ENCODE assay signal across 8 cellular contexts in the genomic region with DNA sequence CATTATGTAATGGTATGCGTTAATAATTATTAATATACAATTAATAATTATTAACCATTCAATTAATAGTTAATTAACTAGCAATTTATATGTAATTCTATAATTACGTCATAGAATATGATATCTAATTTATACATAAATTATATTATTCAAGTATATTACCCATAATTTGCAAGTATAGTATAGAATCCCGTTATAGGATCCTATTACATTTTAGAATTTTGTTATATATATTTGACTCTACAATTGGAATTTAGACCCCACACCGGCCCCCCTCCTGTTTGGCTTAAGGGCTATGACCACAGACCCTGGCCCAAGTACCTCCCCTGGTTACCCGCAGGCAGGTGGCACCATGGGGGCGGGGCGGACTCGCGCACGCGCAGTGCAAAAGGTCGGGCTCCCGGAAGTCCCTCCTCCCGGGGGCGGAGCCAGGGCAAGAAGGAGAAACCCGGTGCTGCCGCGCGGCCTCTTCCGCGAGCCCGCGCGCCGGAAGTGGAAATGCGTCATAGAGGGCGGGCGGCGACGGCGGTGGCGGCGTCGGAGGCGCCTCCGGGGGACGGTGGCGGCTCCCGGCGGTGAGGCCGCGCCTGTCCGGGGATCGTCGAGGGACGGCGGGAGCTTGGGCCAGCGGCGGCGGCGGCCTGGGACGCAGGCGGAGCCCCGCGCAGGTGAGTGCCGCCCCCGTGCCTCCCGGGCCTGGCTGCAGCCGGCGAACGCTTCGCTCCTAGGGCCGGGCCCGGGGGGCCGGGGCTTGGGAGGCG. TPM values are rescaled to one million over a fixed set of nuclear protein-coding genes. Genes with fewer than 3 reads are reported as not detected.
DNase-seq lines count a peak whose midpoint lies in the region; TF ChIP-seq lines count a peak whose summit lies in the region.

A gene with protein sequence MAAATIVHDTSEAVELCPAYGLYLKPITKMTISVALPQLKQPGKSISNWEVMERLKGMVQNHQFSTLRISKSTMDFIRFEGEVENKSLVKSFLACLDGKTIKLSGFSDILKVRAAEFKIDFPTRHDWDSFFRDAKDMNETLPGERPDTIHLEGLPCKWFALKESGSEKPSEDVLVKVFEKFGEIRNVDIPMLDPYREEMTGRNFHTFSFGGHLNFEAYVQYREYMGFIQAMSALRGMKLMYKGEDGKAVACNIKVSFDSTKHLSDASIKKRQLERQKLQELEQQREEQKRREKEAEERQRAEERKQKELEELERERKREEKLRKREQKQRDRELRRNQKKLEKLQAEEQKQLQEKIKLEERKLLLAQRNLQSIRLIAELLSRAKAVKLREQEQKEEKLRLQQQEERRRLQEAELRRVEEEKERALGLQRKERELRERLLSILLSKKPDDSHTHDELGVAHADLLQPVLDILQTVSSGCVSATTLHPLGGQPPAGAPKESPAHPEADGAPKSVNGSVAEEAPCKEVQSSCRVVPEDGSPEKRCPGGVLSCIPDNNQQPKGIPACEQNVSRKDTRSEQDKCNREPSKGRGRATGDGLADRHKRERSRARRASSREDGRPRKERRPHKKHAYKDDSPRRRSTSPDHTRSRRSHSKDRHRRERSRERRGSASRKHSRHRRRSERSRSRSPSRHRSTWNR (plus strand): TSS at position 503 of the 761 bp plus-strand sequence. CDS start 1,859 bp downstream, outside the sequence.

- CTCF ChIA-PET in activated naive CD4-positive, alpha-beta T cell treated with anti-CD3 and anti-CD28 coated beads for 36 hours (lab: Charles Lee) = no interaction called here

- H3K4me3 ChIP-seq in NB4 (ENCODE audit: low read depth, low read length) (peak within 1 kb of the TSS; percentile 78), neutrophil (ENCODE audit: low read depth in 1 of 2, low read length in 1 of 2) (peak within 1 kb of the TSS; percentile 63 to 76)

- no peaks in the 10 kb centered on the region for H3K9me3 ChIP-seq in neutrophil

- H3K4me1 ChIP-seq in neutrophil (ENCODE audit: control insufficient read depth in 1 of 2, insufficient read depth in 1 of 2, low read depth in 1 of 2, low read length in 1 of 2) = peaks cover 20 to 21% of the 10 kb centered on the region in 2 experiments

- peak within 1 kb of the TSS; percentile 95 for H3K27ac ChIP-seq in neutrophil

- no peaks in the 10 kb centered on the region for H3K9me3 Mint-ChIP-seq in HFFc6
- no peaks in the 10 kb centered on the region for H3K9me3 Mint-ChIP-seq in activated naive CD4-positive, alpha-beta T cell treated with anti-CD3 and anti-CD28 coated beads for 36 hours

- TF ChIP-seq CTCF in HFFc6 (IDR thresholded peaks at IDR 0.05) = no peak
- no peak for TF ChIP-seq CTCF in NB4 (IDR thresholded peaks at IDR 0.05; ENCODE audit: low read depth, low read length)
- peak; percentile 64 for TF ChIP-seq CTCF in neutrophil (IDR thresholded peaks at IDR 0.05)
- TF ChIP-seq CTCF in subcutaneous adipose tissue (IDR thresholded peaks at IDR 0.05; ENCODE audit: low read depth) = no peak

- H3K27ac Mint-ChIP-seq in HFFc6 = peak within 1 kb of the TSS; percentile 95
- H3K27ac Mint-ChIP-seq in activated naive CD4-positive, alpha-beta T cell treated with anti-CD3 and anti-CD28 coated beads for 36 hours = peak within 1 kb of the TSS; percentile 89

- H3K36me3 Mint-ChIP-seq in HFFc6 (ENCODE audit: low read depth) = peaks cover 9% of the 10 kb centered on the region
- peaks cover 23% of the 10 kb centered on the region for H3K36me3 Mint-ChIP-seq in activated naive CD4-positive, alpha-beta T cell treated with anti-CD3 and anti-CD28 coated beads for 36 hours (ENCODE audit: low read depth)

- peaks cover 1% of the 10 kb centered on the region; the same call in 1 of the 2 replicates for H3K27me3 Mint-ChIP-seq in HFFc6 (ENCODE audit: insufficient read depth)
- H3K27me3 Mint-ChIP-seq in activated naive CD4-positive, alpha-beta T cell treated with anti-CD3 and anti-CD28 coated beads for 36 hours (ENCODE audit: low read depth) = no peaks in the 10 kb centered on the region

- peak within 1 kb of the TSS; percentile 95 for H3K4me3 Mint-ChIP-seq in HFFc6
- peak within 1 kb of the TSS; percentile 91 for H3K4me3 Mint-ChIP-seq in activated naive CD4-positive, alpha-beta T cell treated with anti-CD3 and anti-CD28 coated beads for 36 hours

- H3K4me1 Mint-ChIP-seq in HFFc6 (ENCODE audit: low read depth) = peaks cover 8% of the 10 kb centered on the region; the same call in 1 of the 2 replicates
- H3K4me1 Mint-ChIP-seq in activated naive CD4-positive, alpha-beta T cell treated with anti-CD3 and anti-CD28 coated beads for 36 hours (ENCODE audit: low read depth) = peaks cover 31% of the 10 kb centered on the region

- H3K27me3 ChIP-seq in neutrophil = no peaks in the 10 kb centered on the region

- peak; percentile 31 for TF ChIP-seq POLR2A in NB4 (IDR thresholded peaks at IDR 0.05; ENCODE audit: extremely low read depth, insufficient read length)

- peaks cover 32% of the 10 kb centered on the region for H3K36me3 ChIP-seq in neutrophil

- intact Hi-C loops in activated naive CD4-positive, alpha-beta T cell treated with anti-CD3 and anti-CD28 coated beads for 36 hours (cut with micrococcal nuclease) = loop anchor here (1.0 to 5.0 kb wide), 6 partner anchors 70 to 1101 kb away; a partner anchor contains a TSS

- DNase-seq in GM04503 (ENCODE audit: low read depth) (peak; percentile 42), HFFc6 (peak; percentile 88), NB4 (ENCODE audit: low read depth) (peak; percentile 90), SK-N-DZ (ENCODE audit: low spot score) (peak; percentile 90), germinal center (ENCODE audit: low spot score) (peak; percentile 95)
- DNase-seq in activated naive CD4-positive, alpha-beta T cell treated with anti-CD3 and anti-CD28 coated beads for 36 hours = peak; percentile 98

RNA-seq across cellular contexts. Expression of the gene that starts here (rescaled TPM):
- 10 to 100 TPM; 21.4 to 24.6 (median 23.6) TPM for total RNA-seq in HFFc6 (2021; fragmentation: NEBNext Ultra II Directional; extraction: Animal tissue kit (Norgen Biotek cat#: 25700))
- 17.1 and 26.6 TPM in 2 replicates for polyA plus RNA-seq in SK-N-DZ (2014; cell fraction: cytosol; rRNA removed)
- polyA plus RNA-seq in SK-N-DZ (2014; cell fraction: nucleus; rRNA removed) = 121 and 140 TPM in 2 replicates
- 10 to 100 TPM; 59.2 to 60.5 TPM for total RNA-seq in activated naive CD4-positive, alpha-beta T cell treated with anti-CD3 and anti-CD28 coated beads for 36 hours
- total RNA-seq in subcutaneous adipose tissue = 10 to 100 TPM; 16.1 to 49.4 (median 30.6) TPM

Comparison
In these comparisons a context has a peak if more than half of its experiments do, and no peak if none do; other contexts are left out.
1. Peak in every context shown above with its lines: DNase-seq, H3K4me3 ChIP-seq and H3K27ac ChIP-seq.
2. DNase-seq: peak in every context shown above with its lines; median percentile 98 in activated naive CD4-positive, alpha-beta T cell treated with anti-CD3 and anti-CD28 coated beads for 36 hours; 95 in germinal center; 90 in NB4; 90 in SK-N-DZ; 88 in HFFc6; 42 in GM04503.